ENCODE assay signal across 11 cellular contexts in the genomic region with DNA sequence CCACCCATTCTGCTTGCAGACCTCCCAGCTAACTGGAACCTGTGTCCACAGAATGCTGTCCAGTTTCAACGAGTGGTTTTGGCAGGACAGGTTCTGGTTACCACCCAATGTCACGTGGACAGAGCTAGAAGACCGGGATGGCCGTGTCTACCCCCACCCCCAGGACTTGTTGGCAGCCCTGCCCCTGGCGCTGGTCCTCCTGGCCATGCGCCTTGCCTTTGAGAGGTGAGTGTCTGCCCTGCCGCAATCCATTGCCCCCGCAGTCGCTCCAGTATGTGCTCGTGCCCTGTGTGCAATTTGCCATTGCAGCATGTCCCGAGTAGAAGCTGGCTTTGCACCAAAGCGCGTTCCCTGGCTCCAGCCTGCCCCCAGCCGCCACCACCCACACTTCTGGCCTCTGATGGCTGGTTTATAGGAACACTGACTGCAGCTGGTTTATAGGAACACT. TPM values are rescaled to one million over a fixed set of nuclear protein-coding genes. Genes with fewer than 3 reads are reported as not detected.
A peak's percentile ranks its signal among the peaks of the same experiment; 100 is the strongest.
DNase-seq lines count a peak whose midpoint lies in the region; ATAC-seq and TF ChIP-seq lines count a peak whose summit lies in the region.
"Had no signal": no experiment of that assay in that cellular context is flagged by ENCODE, and none has a peak within 500 bp of the region (broad histone marks: within the 10 kb centered on the region; RNA-seq: fewer than 3 reads in every experiment).

No MANE protein-coding gene starts in this region.

- no peak for ATAC-seq in HG03432 (IDR thresholded peaks at IDR 0.05; ENCODE audit: unreplicated experiment)
- ATAC-seq: stimulated activated naive B cell treated with anti-CD40 and anti-IgM and Interleukin-4, amounts not matched to agents 10 μg/mL and 1 μg/mL and 100 μg/mL, for 72 hours had no signal

- no peak overlapping the region for H3K4me3 Mint-ChIP-seq in Calu3 (ENCODE audit: low read depth, unreplicated experiment)
- H3K4me3 Mint-ChIP-seq: stimulated activated naive B cell treated with anti-CD40 and anti-IgM and Interleukin-4, amounts not matched to agents 10 μg/mL and 1 μg/mL and 100 μg/mL, for 72 hours had no signal

- peaks cover 4% of the 10 kb centered on the region for H3K36me3 Mint-ChIP-seq in Calu3 (ENCODE audit: insufficient read depth, unreplicated experiment)

- H3K4me1 Mint-ChIP-seq in Calu3 (ENCODE audit: low read depth, unreplicated experiment): peaks cover 9% of the 10 kb centered on the region

- peaks cover 4% of the 10 kb centered on the region for H3K9me3 Mint-ChIP-seq in Calu3 (ENCODE audit: low read depth, unreplicated experiment)

- H3K27ac ChIP-seq in brain microvascular endothelial cell: no peak overlapping the region

- CTCF ChIA-PET in Calu3 (lab: Charles Lee): interaction anchor here (1.0 to 3.1 kb wide), 4 partner anchors 92 to 306 kb away, joined by 4 to 11 read pairs (median 4); no protein-coding TSS in a partner anchor
- CTCF ChIA-PET in HEK293T (lab: Yijun Ruan, JAX): interaction anchor here (1.0 kb wide), 1 partner anchor 92 kb away, joined by 6 read pairs; no protein-coding TSS in a partner anchor

- TF ChIP-seq CTCF in Calu3 (IDR thresholded peaks at IDR 0.05; ENCODE audit: unreplicated experiment) (no peak), brain microvascular endothelial cell (IDR thresholded peaks at IDR 0.05; ENCODE audit: low read depth, low read length, missing control alignments) (peak; percentile 18)

- in situ Hi-C loops in brain microvascular endothelial cell (cut with HindIII; ENCODE audit: low pct_ligation_motif_present, low sequenced_read_pairs): no loop called here

- peaks cover 13% of the 10 kb centered on the region for H3K27me3 Mint-ChIP-seq in Calu3 (ENCODE audit: unreplicated experiment)
- H3K27me3 Mint-ChIP-seq: stimulated activated naive B cell treated with anti-CD40 and anti-IgM and Interleukin-4, amounts not matched to agents 10 μg/mL and 1 μg/mL and 100 μg/mL, for 72 hours had no signal

- no peak overlapping the region for H3K4me3 ChIP-seq in brain microvascular endothelial cell (ENCODE audit: low read depth, low read length)

- no TSS peak for BruUV-seq in Calu3 (replicated peaks; lab: Mats Ljungman, UMichigan)

- DNase-seq in Calu3 (peak; percentile 28), brain microvascular endothelial cell (no peak), hippocampal formation (lab: John Stamatoyannopoulos, UW) (peak; percentile 21 to 67), putamen (ENCODE audit: low spot score) (peak; percentile 73), AG20443 (ENCODE audit: low spot score) (no peak), HEK293T (ENCODE audit: extremely low spot score) (no peak), OCI-M1 (lab: John Stamatoyannopoulos, UW) (no peak)
- DNase-seq: small intestine; stimulated activated naive B cell treated with anti-CD40 and anti-IgM and Interleukin-4, amounts not matched to agents 10 μg/mL and 1 μg/mL and 100 μg/mL, for 72 hours; T-helper 1 cell had no signal

- H3K27ac Mint-ChIP-seq in Calu3 (ENCODE audit: unreplicated experiment): no peak overlapping the region
- H3K27ac Mint-ChIP-seq: stimulated activated naive B cell treated with anti-CD40 and anti-IgM and Interleukin-4, amounts not matched to agents 10 μg/mL and 1 μg/mL and 100 μg/mL, for 72 hours had no signal

- H3K36me3 ChIP-seq in brain microvascular endothelial cell (replicated peaks): no peaks in the 10 kb centered on the region

- H3K27me3 ChIP-seq in brain microvascular endothelial cell (replicated peaks): no peaks in the 10 kb centered on the region

- intact Hi-C loops in Calu3 (cut with micrococcal nuclease; ENCODE audit: unreplicated experiment): no loop called here

- POLR2A ChIA-PET in HEK293T (lab: Yijun Ruan, JAX): no interaction called here

TF ChIP-seq in HEK293T, 16 proteins besides CTCF, POLR2A, EP300 and RAD21:
- no peak for TF ChIP-seq FOXM1 (IDR thresholded peaks at IDR 0.05; ENCODE audit: borderline replicate concordance)
- TF ChIP-seq SUZ12 (IDR thresholded peaks at IDR 0.05): no peak
- no peak for TF ChIP-seq ZNF384 (IDR thresholded peaks at IDR 0.05)
- no peak for TF ChIP-seq L3MBTL2 (conservative IDR thresholded peaks at IDR 0.05)
- no peak for TF ChIP-seq BHLHE40 (IDR thresholded peaks at IDR 0.05; ENCODE audit: borderline replicate concordance)
- no peak for TF ChIP-seq NFRKB (IDR thresholded peaks at IDR 0.05)
- no peak for TF ChIP-seq FOXK2 (IDR thresholded peaks at IDR 0.05)
- TF ChIP-seq ARNT (IDR thresholded peaks at IDR 0.05): no peak
- TF ChIP-seq CTBP1 (IDR thresholded peaks at IDR 0.05; ENCODE audit: borderline replicate concordance): no peak
- no peak for TF ChIP-seq ELF4 (IDR thresholded peaks at IDR 0.05)
- no peak for TF ChIP-seq FOXA1 (IDR thresholded peaks at IDR 0.05)
- TF ChIP-seq, protein P1, sequence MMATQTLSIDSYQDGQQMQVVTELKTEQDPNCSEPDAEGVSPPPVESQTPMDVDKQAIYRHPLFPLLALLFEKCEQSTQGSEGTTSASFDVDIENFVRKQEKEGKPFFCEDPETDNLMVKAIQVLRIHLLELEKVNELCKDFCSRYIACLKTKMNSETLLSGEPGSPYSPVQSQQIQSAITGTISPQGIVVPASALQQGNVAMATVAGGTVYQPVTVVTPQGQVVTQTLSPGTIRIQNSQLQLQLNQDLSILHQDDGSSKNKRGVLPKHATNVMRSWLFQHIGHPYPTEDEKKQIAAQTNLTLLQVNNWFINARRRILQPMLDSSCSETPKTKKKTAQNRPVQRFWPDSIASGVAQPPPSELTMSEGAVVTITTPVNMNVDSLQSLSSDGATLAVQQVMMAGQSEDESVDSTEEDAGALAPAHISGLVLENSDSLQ (IDR thresholded peaks at IDR 0.05): no peak
- no peak for TF ChIP-seq SP1 (IDR thresholded peaks at IDR 0.05)
- no peak for TF ChIP-seq LEF1 (IDR thresholded peaks at IDR 0.05; ENCODE audit: borderline replicate concordance)
- TF ChIP-seq HDGF (IDR thresholded peaks at IDR 0.05; ENCODE audit: borderline replicate concordance): no peak
- no peak for TF ChIP-seq TARDBP (IDR thresholded peaks at IDR 0.05)

RNA-seq across cellular contexts. Expression of a gene that starts 41.9 kb away (rescaled TPM):
- 10.1 and 13.4 TPM in 2 replicates for total RNA-seq in Calu3 (2022)

RNA-seq across cellular contexts. Expression of a gene that starts 57.1 kb away (rescaled TPM):
- 54.0 and 54.9 TPM in 2 replicates for total RNA-seq in Calu3 (2022)

Comparison
In these comparisons a context has a peak if more than half of its experiments do, and no peak if none do; other contexts are left out.
1. DNase-seq: peak in Calu3 (single experiment), hippocampal formation (2 of 2) and putamen (single experiment); none in brain microvascular endothelial cell (single experiment), AG20443 (single experiment), HEK293T (single experiment) and OCI-M1 (single experiment).